ENCODE assay signal across 8 cellular contexts in genomic region chr6:46015119-46015968, GRCh38. TPM values are rescaled to one million over a fixed set of nuclear protein-coding genes. Genes with fewer than 3 reads are reported as not detected.
DNase-seq lines count a peak whose midpoint lies in the region; ATAC-seq lines count a peak whose summit lies in the region.

Gene CLIC5, minus strand, starts transcription at chr6:46015860. Its CDS starts 318 bp downstream, at chr6:46015542.

- peaks cover 48 to 55% (median 51%) of the 10 kb centered on the region in 4 donors for H3K4me1 Mint-ChIP-seq in CD4-positive, alpha-beta memory T cell
- H3K4me1 Mint-ChIP-seq in activated naive CD8-positive, alpha-beta T cell treated with anti-CD3 and anti-CD28 coated beads for 36 hours, result peaks cover 48% of the 10 kb centered on the region

- H3K27me3 ChIP-seq in CD4-positive, alpha-beta memory T cell (ENCODE audit: insufficient read depth, low read length), result no peaks in the 10 kb centered on the region
- H3K27me3 ChIP-seq in iPS-15b (ENCODE audit: control insufficient read depth, insufficient read depth, low read length), result peaks cover 31% of the 10 kb centered on the region
- no peaks in the 10 kb centered on the region for H3K27me3 ChIP-seq in skeletal muscle tissue (ENCODE audit: control insufficient read depth in 3 of 3, insufficient read depth in 3 of 3, low read length in 3 of 3)

- peak; percentile 31 to 51 (median 40) for DNase-seq in CD4-positive, alpha-beta memory T cell
- DNase-seq in NCI-H345 treated with DMSO at 0.1 percent for 48 hours (lab: John Stamatoyannopoulos, UW; ENCODE audit: unreplicated experiment), result peak; percentile 10
- DNase-seq in activated naive CD8-positive, alpha-beta T cell treated with anti-CD3 and anti-CD28 coated beads for 36 hours, result peak; percentile 45

- peak within 1 kb of the TSS; percentile 95 to 98 (median 97) for H3K27ac Mint-ChIP-seq in CD4-positive, alpha-beta memory T cell
- H3K27ac Mint-ChIP-seq in activated naive CD8-positive, alpha-beta T cell treated with anti-CD3 and anti-CD28 coated beads for 36 hours, result no peak within 1 kb of the TSS

- intact Hi-C loops in CD4-positive, alpha-beta memory T cell (cut with micrococcal nuclease), result loop anchor here (2.0 kb wide), 1 partner anchor 85 kb away; no protein-coding TSS in a partner anchor

- H3K4me3 Mint-ChIP-seq in CD4-positive, alpha-beta memory T cell, result peak within 1 kb of the TSS; percentile 90 to 99 (median 95)
- H3K4me3 Mint-ChIP-seq in activated naive CD8-positive, alpha-beta T cell treated with anti-CD3 and anti-CD28 coated beads for 36 hours, result peak within 1 kb of the TSS; percentile 78

- H3K36me3 ChIP-seq in CD4-positive, alpha-beta memory T cell (ENCODE audit: insufficient read depth, low read length), result no peaks in the 10 kb centered on the region
- no peaks in the 10 kb centered on the region for H3K36me3 ChIP-seq in iPS-15b (ENCODE audit: control insufficient read depth, insufficient read depth, low read length)
- H3K36me3 ChIP-seq in skeletal muscle tissue (ENCODE audit: control insufficient read depth in 3 of 3, insufficient read depth in 3 of 3, low read length in 3 of 3), result peaks cover 0 to 3% (median 0%) of the 10 kb centered on the region in 3 donors

- peak within 1 kb of the TSS; percentile 71 for H3K27ac ChIP-seq in CD4-positive, alpha-beta memory T cell (ENCODE audit: low read depth, low read length)
- peak within 1 kb of the TSS; percentile 97 for H3K27ac ChIP-seq in skeletal muscle tissue (ENCODE audit: low read depth, low read length)

- H3K9me3 ChIP-seq in CD4-positive, alpha-beta memory T cell (ENCODE audit: control insufficient read depth in 1 of 2, low read length in 2 of 2), result no peaks in the 10 kb centered on the region
- H3K9me3 ChIP-seq in iPS-15b (ENCODE audit: control insufficient read depth, insufficient read depth, low read length) (no peaks in the 10 kb centered on the region), skeletal muscle tissue (ENCODE audit: control insufficient read depth in 3 of 3, low read length in 3 of 3) (no peaks in the 10 kb centered on the region)

- H3K4me3 ChIP-seq in CD4-positive, alpha-beta memory T cell (ENCODE audit: low read length in 2 of 2), result peak within 1 kb of the TSS; percentile 55 to 62
- H3K4me3 ChIP-seq in iPS-15b (ENCODE audit: low read depth, low read length) (peak within 1 kb of the TSS; percentile 62), skeletal muscle tissue (ENCODE audit: low read length in 3 of 3) (peak within 1 kb of the TSS; percentile 81 to 91 (median 90))

- H3K4me1 ChIP-seq in CD4-positive, alpha-beta memory T cell (ENCODE audit: insufficient read depth, low read length), result peaks cover 50% of the 10 kb centered on the region
- H3K4me1 ChIP-seq in iPS-15b (ENCODE audit: control insufficient read depth, insufficient read depth, low read length) (peaks cover 13% of the 10 kb centered on the region), skeletal muscle tissue (ENCODE audit: control insufficient read depth in 3 of 3, insufficient read depth in 3 of 3, low read length in 3 of 3) (peaks cover 24 to 28% (median 27%) of the 10 kb centered on the region in 3 donors)

- H3K27me3 Mint-ChIP-seq in CD4-positive, alpha-beta memory T cell, result no peaks in the 10 kb centered on the region
- H3K27me3 Mint-ChIP-seq in activated naive CD8-positive, alpha-beta T cell treated with anti-CD3 and anti-CD28 coated beads for 36 hours, result peaks cover 22% of the 10 kb centered on the region

- ATAC-seq in GM21360 (IDR thresholded peaks at IDR 0.05; ENCODE audit: unreplicated experiment), result no peak
- no peak for ATAC-seq in HG03095 (IDR thresholded peaks at IDR 0.05; ENCODE audit: unreplicated experiment)
- ATAC-seq in GM18502 (IDR thresholded peaks at IDR 0.05; ENCODE audit: poor library complexity, unreplicated experiment), result no peak

- POLR2A ChIA-PET in CD4-positive, alpha-beta memory T cell (lab: Charles Lee; ENCODE audit: partially characterized antibody), result interaction anchor here (1.0 to 3.2 kb wide), 3 partner anchors 24 to 114 kb away, joined by 3 to 15 read pairs (median 5); partner anchors contain the start of gene ENPP4

- H3K9ac ChIP-seq in iPS-15b (ENCODE audit: low read depth, low read length) (no peak within 1 kb of the TSS), skeletal muscle tissue (ENCODE audit: low read depth in 1 of 3, low read length in 3 of 3) (peak within 1 kb of the TSS; percentile 94 to 98 (median 98))

- peaks cover 0 to 2% (median 0%) of the 10 kb centered on the region in 8 donors for H3K9me3 Mint-ChIP-seq in CD4-positive, alpha-beta memory T cell
- peaks cover 1% of the 10 kb centered on the region for H3K9me3 Mint-ChIP-seq in activated naive CD8-positive, alpha-beta T cell treated with anti-CD3 and anti-CD28 coated beads for 36 hours

- CTCF ChIA-PET in CD4-positive, alpha-beta memory T cell (lab: Charles Lee; ENCODE audit: partially characterized antibody), result interaction anchor here (1.0 to 2.2 kb wide), 3 partner anchors 85 to 115 kb away, joined by 3 to 15 read pairs (median 5); partner anchors contain the start of gene ENPP4

- H3K36me3 Mint-ChIP-seq in CD4-positive, alpha-beta memory T cell, result peaks cover 0 to 7% of the 10 kb centered on the region in 2 donors
- no peaks in the 10 kb centered on the region for H3K36me3 Mint-ChIP-seq in activated naive CD8-positive, alpha-beta T cell treated with anti-CD3 and anti-CD28 coated beads for 36 hours

RNA-seq across cellular contexts. Expression of gene CLIC5, which starts in this region (rescaled TPM):
- total RNA-seq in CD4-positive, alpha-beta memory T cell, result 10 to 100 TPM; 17.6 to 18.4 TPM
- 1 to 10 TPM; 3.4 to 7.3 TPM for polyA plus RNA-seq in CD4-positive, alpha-beta memory T cell
- under 1 TPM; 0.50 to 0.74 TPM for total RNA-seq in activated naive CD8-positive, alpha-beta T cell treated with anti-CD3 and anti-CD28 coated beads for 36 hours
- 7.8 TPM for total RNA-seq in skeletal muscle tissue

Comparison
In these comparisons a context has a peak if more than half of its experiments do, and no peak if none do; other contexts are left out.
1. Peak in DNase-seq in activated naive CD8-positive, alpha-beta T cell treated with anti-CD3 and anti-CD28 coated beads for 36 hours; RNA of the gene not detected or under 1 TPM.